ENCODE assay signal across 14 cellular contexts in genomic region chr7:98323597-98324322, GRCh38. TPM values are rescaled to one million over a fixed set of nuclear protein-coding genes. Genes with fewer than 3 reads are reported as not detected.
DNase-seq lines count a peak whose midpoint lies in the region; ATAC-seq and TF ChIP-seq lines count a peak whose summit lies in the region.
"Had no signal": no experiment of that assay in that cellular context is flagged by ENCODE, and none has a peak within 500 bp of the region (broad histone marks: within the 10 kb centered on the region; RNA-seq: fewer than 3 reads in every experiment).

No MANE protein-coding gene starts in this region.

- intact Hi-C loops in uterus (cut with DNase I; ENCODE audit: low total_unique reads) = no loop called here

- H3K27me3 Mint-ChIP-seq in nephron progenitor cell (ENCODE audit: low read depth, poor library complexity) = peaks cover 21% of the 10 kb centered on the region

- H3K4me3 ChIP-seq in AG10803 (ENCODE audit: low read length) (peak overlapping the region; percentile 24; the same call in 1 of the 2 replicates), NT2/D1 (ENCODE audit: insufficient read length, low read depth) (no peak overlapping the region), uterus (no peak overlapping the region)
- H3K4me3 ChIP-seq: left ventricle myocardium inferior had no signal

- peaks cover 7% of the 10 kb centered on the region for H3K36me3 ChIP-seq in NT2/D1 (ENCODE audit: insufficient read depth, insufficient read length, low read length)
- no peaks in the 10 kb centered on the region for H3K36me3 ChIP-seq in uterus
- H3K36me3 ChIP-seq: left ventricle myocardium inferior had no signal

- H3K4me3 Mint-ChIP-seq in nephron progenitor cell = peak overlapping the region; percentile 40
- H3K4me3 Mint-ChIP-seq: T-helper 1 cell treated with Interleukin-12 subunit alpha and Interleukin-12 subunit beta and Interleukin-4 antibody, amounts not matched to agents 30 μg/mL and 1 μg/mL, for 36 hours had no signal

- H3K4me1 Mint-ChIP-seq in nephron progenitor cell = peaks cover 17% of the 10 kb centered on the region

- DNase-seq in AG10803 (ENCODE audit: low read depth) = peak; percentile 35
- no peak for DNase-seq in NT2/D1 (ENCODE audit: low read depth, low spot score)
- peak; percentile 32 for DNase-seq in fibroblast of peridontal ligament (ENCODE audit: extremely low read depth)
- peak; percentile 33 for DNase-seq in nephron progenitor cell
- DNase-seq in uterus = no peak
- DNase-seq in NCI-H1930 (lab: John Stamatoyannopoulos, UW) = no peak
- DNase-seq in activated T-cell treated with anti-CD3 and anti-CD28 coated beads, Interleukin-2, amount 50 U/mL, for 48 hours = no peak
- DNase-seq: activated CD4-positive, alpha-beta T cell treated with anti-CD3 and anti-CD28 coated beads, Interleukin-2, amount 50 U/mL, for 4 hours; activated naive CD4-positive, alpha-beta T cell treated with Interleukin-2 at 50 U/mL for 16 hours; DND-41; left ventricle myocardium inferior; occipital lobe had no signal

- H3K9me3 Mint-ChIP-seq in nephron progenitor cell = no peaks in the 10 kb centered on the region
- H3K9me3 Mint-ChIP-seq: T-helper 1 cell treated with Interleukin-12 subunit alpha and Interleukin-12 subunit beta and Interleukin-4 antibody, amounts not matched to agents 30 μg/mL and 1 μg/mL, for 36 hours had no signal

- TF ChIP-seq CTCF in AG10803 (conservative IDR thresholded peaks at IDR 0.05; ENCODE audit: low read length) = no peak
- TF ChIP-seq CTCF in nephron progenitor cell (IDR thresholded peaks at IDR 0.05) = no peak
- TF ChIP-seq CTCF in uterus (IDR thresholded peaks at IDR 0.05) = no peak

- H3K27ac Mint-ChIP-seq in nephron progenitor cell = no peak overlapping the region
- H3K27ac Mint-ChIP-seq: T-helper 1 cell treated with Interleukin-12 subunit alpha and Interleukin-12 subunit beta and Interleukin-4 antibody, amounts not matched to agents 30 μg/mL and 1 μg/mL, for 36 hours had no signal

- H3K27me3 ChIP-seq in NT2/D1 (ENCODE audit: insufficient read depth, insufficient read length) (no peaks in the 10 kb centered on the region), uterus (no peaks in the 10 kb centered on the region)

- peak overlapping the region; percentile 26 for H3K9ac ChIP-seq in NT2/D1 (ENCODE audit: insufficient read length, low read depth)

- peaks cover 6% of the 10 kb centered on the region for H3K36me3 Mint-ChIP-seq in nephron progenitor cell (ENCODE audit: low read depth)

- no peak for ATAC-seq in esophagus mucosa

- no peak overlapping the region for H3K27ac ChIP-seq in uterus

- H3K9me3 ChIP-seq in NT2/D1 (ENCODE audit: insufficient read depth, low read length) (no peaks in the 10 kb centered on the region), uterus (no peaks in the 10 kb centered on the region)
- H3K9me3 ChIP-seq: left ventricle myocardium inferior had no signal

- H3K4me1 ChIP-seq in NT2/D1 (ENCODE audit: insufficient read depth, insufficient read length) = peaks cover 2% of the 10 kb centered on the region
- no peaks in the 10 kb centered on the region for H3K4me1 ChIP-seq in uterus

- no peak for TF ChIP-seq POLR2A in uterus (IDR thresholded peaks at IDR 0.05)

RNA-seq across cellular contexts. Expression of gene BRI3, which starts 42.3 kb away (rescaled TPM):
- total RNA-seq in uterus (100 to 1,000 TPM in 1 of 4 donors, 10 to 100 TPM in 2, 1 to 10 TPM in 1; 8.5 to 161 (median 28.1) TPM), esophagus mucosa (91.1 TPM)

Comparison
In these comparisons a context has a peak if more than half of its experiments do, and no peak if none do; other contexts are left out.
1. DNase-seq: peak in AG10803 (single experiment), fibroblast of peridontal ligament (single experiment) and nephron progenitor cell (single experiment); none in NT2/D1 (single experiment), uterus (0 of 2), NCI-H1930 (0 of 2) and activated T-cell treated with anti-CD3 and anti-CD28 coated beads, Interleukin-2, amount 50 U/mL, for 48 hours (0 of 2).